Comparison of ENCODE assay signal across 12 cellular contexts in genomic region chr4:150579591-150580234, GRCh38. TPM values are rescaled to one million over a fixed set of nuclear protein-coding genes. Genes with fewer than 3 reads are reported as not detected.
DNase-seq lines count a peak whose midpoint lies in the region; ATAC-seq and TF ChIP-seq lines count a peak whose summit lies in the region.
"Had no signal": no experiment of that assay in that cellular context is flagged by ENCODE, and none has a peak within 500 bp of the region (broad histone marks: within the 10 kb centered on the region; RNA-seq: fewer than 3 reads in every experiment).

No MANE protein-coding gene starts in this region.

- BruUV-seq in Caco-2 (replicated peaks; lab: Mats Ljungman, UMichigan) = no TSS peak

- no peak overlapping the region for H3K27ac ChIP-seq in RWPE1

- H3K36me3 Mint-ChIP-seq in brain (peaks cover 12% of the 10 kb centered on the region), Caco-2 (ENCODE audit: insufficient read depth, unreplicated experiment) (peaks cover 18% of the 10 kb centered on the region)

- CTCF ChIA-PET in RWPE1 (lab: Yijun Ruan, JAX) (no interaction called here), Caco-2 (lab: Charles Lee) (no interaction called here)

- H3K4me1 Mint-ChIP-seq in brain = peaks cover 46% of the 10 kb centered on the region
- H3K4me1 Mint-ChIP-seq in Caco-2 (ENCODE audit: low read depth, unreplicated experiment) = peaks cover 7% of the 10 kb centered on the region
- H3K4me1 Mint-ChIP-seq: activated B cell treated with CpG ODN at 0.5 μM for 24 hours had no signal

- DNase-seq in ELF-1 (ENCODE audit: low read depth, low spot score) (peak; percentile 72), retinal pigment epithelial cell (ENCODE audit: low read depth) (no peak), RWPE1 (ENCODE audit: low spot score) (no peak), Caco-2 (no peak)
- DNase-seq: activated B cell treated with CpG ODN at 0.5 μM for 24 hours, COR-L47 had no signal

- H3K27ac Mint-ChIP-seq in brain (peak overlapping the region in 4 of 5 experiments; percentile 3 to 89 (median 80)), Caco-2 (ENCODE audit: unreplicated experiment) (no peak overlapping the region)
- H3K27ac Mint-ChIP-seq: activated B cell treated with CpG ODN at 0.5 μM for 24 hours had no signal

- peak overlapping the region; percentile 46 for H3K4me3 ChIP-seq in iPS-11a (ENCODE audit: low read depth, low read length)
- H3K4me3 ChIP-seq in retinal pigment epithelial cell (ENCODE audit: low read length) = peak overlapping the region; percentile 89
- H3K4me3 ChIP-seq in Caco-2 (ENCODE audit: low read depth, low read length) = no peak overlapping the region

- intact Hi-C loops in Caco-2 (cut with micrococcal nuclease; ENCODE audit: unreplicated experiment) = no loop called here

- peaks cover 3% of the 10 kb centered on the region; the same call in 1 of the 2 replicates for H3K36me3 ChIP-seq in Caco-2 (ENCODE audit: control insufficient read depth, insufficient read depth, low read length)

- no peaks in the 10 kb centered on the region for H3K4me1 ChIP-seq in Caco-2

- POLR2A ChIA-PET in RWPE1 (lab: Yijun Ruan, JAX; ENCODE audit: low non-redundant PET) = no interaction called here
- POLR2A ChIA-PET in Caco-2 (lab: Charles Lee) = no interaction called here

- H3K9me3 ChIP-seq in Caco-2 = no peaks in the 10 kb centered on the region

- H3K9me3 Mint-ChIP-seq in brain (peaks cover 0 to 21% (median 9%) of the 10 kb centered on the region in 5 experiments), Caco-2 (ENCODE audit: unreplicated experiment) (peaks cover 10% of the 10 kb centered on the region)
- H3K9me3 Mint-ChIP-seq: central memory CD8-positive, alpha-beta T cell had no signal

- peak overlapping the region; percentile 82 to 92 (median 87) for H3K4me3 Mint-ChIP-seq in brain
- H3K4me3 Mint-ChIP-seq in Caco-2 (ENCODE audit: unreplicated experiment) = no peak overlapping the region
- H3K4me3 Mint-ChIP-seq: activated B cell treated with CpG ODN at 0.5 μM for 24 hours; central memory CD8-positive, alpha-beta T cell had no signal

- H3K27me3 Mint-ChIP-seq in brain (peaks cover 94% of the 10 kb centered on the region), Caco-2 (ENCODE audit: insufficient read depth, unreplicated experiment) (no peaks in the 10 kb centered on the region)
- H3K27me3 Mint-ChIP-seq: activated B cell treated with CpG ODN at 0.5 μM for 24 hours; central memory CD8-positive, alpha-beta T cell had no signal

- H3K27me3 ChIP-seq in Caco-2 (replicated peaks; ENCODE audit: control insufficient read depth, insufficient read depth, low read length) = no peaks in the 10 kb centered on the region

- ATAC-seq in HG03342 (IDR thresholded peaks at IDR 0.05; ENCODE audit: unreplicated experiment) (no peak), HG03139 (IDR thresholded peaks at IDR 0.05; ENCODE audit: unreplicated experiment) (no peak)

- TF ChIP-seq CTCF in brain (conservative IDR thresholded peaks at IDR 0.05) (no peak), retinal pigment epithelial cell (conservative IDR thresholded peaks at IDR 0.05; ENCODE audit: low read depth, low read length) (no peak), RWPE1 (conservative IDR thresholded peaks at IDR 0.05; ENCODE audit: low read depth) (no peak), Caco-2 (IDR thresholded peaks at IDR 0.05; ENCODE audit: insufficient read depth in 1 of 2, low read depth in 1 of 2, low read length in 1 of 2, severe bottlenecking in 1 of 2, unreplicated experiment in 1 of 2) (no peak)

RNA-seq across cellular contexts. Expression of gene MAB21L2, which starts 2.2 kb away (rescaled TPM):
- not detected for polyA plus RNA-seq in brain (ENCODE audit: insufficient read depth, low read depth, low replicate concordance)
- not detected in 2 replicates for total RNA-seq in Caco-2 (2022)
- total RNA-seq: activated B cell treated with CpG ODN at 0.5 μM for 24 hours, temporal lobe had no signal
